In the genomic region with DNA sequence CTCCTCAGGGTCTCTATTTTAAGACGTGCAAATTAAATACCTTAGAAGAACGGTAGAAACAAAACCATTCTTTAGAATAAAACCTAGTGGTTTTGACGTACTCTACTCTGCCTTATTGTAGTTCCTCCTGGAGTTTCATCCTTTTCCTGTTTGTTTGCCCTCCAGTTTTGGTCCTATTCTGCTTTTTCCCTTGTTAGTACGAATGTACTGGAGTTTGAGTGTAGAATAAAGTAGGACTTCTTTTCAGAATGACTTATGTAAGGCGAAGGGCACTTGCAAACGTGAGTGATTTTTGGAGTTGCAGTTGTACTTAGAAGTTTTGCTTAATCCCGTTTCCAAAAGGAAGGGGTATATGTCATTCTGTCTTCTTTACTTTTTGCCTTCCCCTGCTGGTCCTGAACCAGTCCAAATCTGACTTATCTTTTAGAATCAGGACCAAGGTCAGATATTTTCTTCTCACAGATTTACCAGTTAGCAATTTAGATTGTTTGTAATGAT, we compare ENCODE assay signal across 8 cellular contexts. TPM values are rescaled to one million over a fixed set of nuclear protein-coding genes. Genes with fewer than 3 reads are reported as not detected.
DNase-seq lines count a peak whose midpoint lies in the region; ATAC-seq and TF ChIP-seq lines count a peak whose summit lies in the region.

No MANE protein-coding gene starts in this region.

- H3K9me3 ChIP-seq in right atrium auricular region: no peaks in the 10 kb centered on the region
- no peaks in the 10 kb centered on the region for H3K9me3 ChIP-seq in mesodermal cell (ENCODE audit: control insufficient read depth, low read length)

- H3K27ac Mint-ChIP-seq in MCF 10A (ENCODE audit: low read depth, unreplicated experiment): peak overlapping the region; percentile 97

- H3K27me3 ChIP-seq in right atrium auricular region: no peaks in the 10 kb centered on the region
- H3K27me3 ChIP-seq in H7 (ENCODE audit: control insufficient read depth, insufficient read depth, low read length): peaks cover 13% of the 10 kb centered on the region

- intact Hi-C loops in left cardiac atrium (cut with DNase I): loop anchor here (5.0 kb wide), 2 partner anchors 174 to 239 kb away; no protein-coding TSS in a partner anchor
- intact Hi-C loops in MCF 10A (cut with micrococcal nuclease): loop anchor here (1.0 to 5.0 kb wide), 3 partner anchors 114 to 163 kb away; a partner anchor contains a TSS

- H3K4me3 Mint-ChIP-seq in MCF 10A (ENCODE audit: unreplicated experiment): peak overlapping the region; percentile 99

- BruUV-seq in MCF 10A (replicated peaks; lab: Mats Ljungman, UMichigan): TSS peak; percentile 44

- CTCF ChIA-PET in MCF 10A (lab: Yijun Ruan, JAX): interaction anchor here (0.6 to 4.5 kb wide), 23 partner anchors 10 to 1547 kb away, joined by 3 to 49 read pairs (median 4); a partner anchor contains a TSS

- DNase-seq in right atrium auricular region (ENCODE audit: low spot score): no peak
- DNase-seq in left cardiac atrium: no peak
- no peak for DNase-seq in MCF 10A (ENCODE audit: unreplicated experiment)
- no peak for DNase-seq in H7
- DNase-seq in NCI-H2081 (lab: John Stamatoyannopoulos, UW): no peak
- DNase-seq in glomerular visceral epithelial cell (ENCODE audit: extremely low spot score): no peak

- H3K4me1 ChIP-seq in right atrium auricular region: peaks cover 0 to 40% of the 10 kb centered on the region in 2 donors
- peaks cover 13% of the 10 kb centered on the region for H3K4me1 ChIP-seq in mesodermal cell (ENCODE audit: control insufficient read depth, insufficient read depth, low read length, poor library complexity, severe bottlenecking)

- no peaks in the 10 kb centered on the region for H3K27me3 Mint-ChIP-seq in MCF 10A (ENCODE audit: insufficient read depth, unreplicated experiment)

- H3K9me3 Mint-ChIP-seq in MCF 10A (ENCODE audit: unreplicated experiment): no peaks in the 10 kb centered on the region

- H3K4me1 Mint-ChIP-seq in MCF 10A (ENCODE audit: insufficient read depth, unreplicated experiment): peaks cover 29% of the 10 kb centered on the region

- no peaks in the 10 kb centered on the region for H3K36me3 Mint-ChIP-seq in MCF 10A (ENCODE audit: insufficient read depth, unreplicated experiment)

- TF ChIP-seq CTCF in right atrium auricular region (IDR thresholded peaks at IDR 0.05) (no peak), MCF 10A (IDR thresholded peaks at IDR 0.05; ENCODE audit: unreplicated experiment) (no peak)

- no peak for ATAC-seq in left cardiac atrium
- ATAC-seq in HG03139 (IDR thresholded peaks at IDR 0.05; ENCODE audit: unreplicated experiment): no peak

- no peaks in the 10 kb centered on the region for H3K36me3 ChIP-seq in right atrium auricular region
- no peaks in the 10 kb centered on the region for H3K36me3 ChIP-seq in mesodermal cell (ENCODE audit: control insufficient read depth, insufficient read depth, low read length)
- no peaks in the 10 kb centered on the region for H3K36me3 ChIP-seq in H7 (replicated peaks; ENCODE audit: control insufficient read depth, insufficient read depth, low read length)

- H3K27ac ChIP-seq in right atrium auricular region: peak overlapping the region; percentile 94 to 100
- H3K27ac ChIP-seq in mesodermal cell (ENCODE audit: low read depth, low read length, severe bottlenecking): no peak overlapping the region

- H3K4me3 ChIP-seq in right atrium auricular region: peak overlapping the region; percentile 56 to 98
- H3K4me3 ChIP-seq in mesodermal cell (ENCODE audit: extremely low read depth, insufficient read depth, low read length, poor library complexity, severe bottlenecking): peak overlapping the region; percentile 74
- H3K4me3 ChIP-seq in H7 (ENCODE audit: insufficient read depth, low read depth, low read length): no peak overlapping the region

- WGBS in mesodermal cell (ENCODE audit: insufficient coverage in 2 of 2), 2 experiments: 9 to 30% methylated on average over 3 to 4 of the region's 7 CpGs

- POLR2A ChIA-PET in MCF 10A (lab: Yijun Ruan, JAX): interaction anchor here (0.5 to 4.0 kb wide), 17 partner anchors 9 to 1711 kb away, joined by 3 to 61 read pairs (median 4); a partner anchor contains a TSS

RNA-seq across cellular contexts. Expression of a gene that starts 1.4 kb away (rescaled TPM):
- total RNA-seq in right atrium auricular region (10 to 100 TPM; 23.5 to 28.0 TPM), left cardiac atrium (10 to 100 TPM; 24.3 to 51.6 TPM), MCF 10A (2022) (13.7 and 18.6 TPM in 2 replicates)
- 10.2 TPM for polyA plus RNA-seq in mesodermal cell (2013, experiment 1 of 2)
- 8.3 TPM for polyA plus RNA-seq in mesodermal cell (2013, experiment 2 of 2)
- total RNA-seq in H7 (2014; rRNA removed; shearing (Covaris generic)): 5.5 and 7.3 TPM in 2 replicates
